In the genomic region with DNA sequence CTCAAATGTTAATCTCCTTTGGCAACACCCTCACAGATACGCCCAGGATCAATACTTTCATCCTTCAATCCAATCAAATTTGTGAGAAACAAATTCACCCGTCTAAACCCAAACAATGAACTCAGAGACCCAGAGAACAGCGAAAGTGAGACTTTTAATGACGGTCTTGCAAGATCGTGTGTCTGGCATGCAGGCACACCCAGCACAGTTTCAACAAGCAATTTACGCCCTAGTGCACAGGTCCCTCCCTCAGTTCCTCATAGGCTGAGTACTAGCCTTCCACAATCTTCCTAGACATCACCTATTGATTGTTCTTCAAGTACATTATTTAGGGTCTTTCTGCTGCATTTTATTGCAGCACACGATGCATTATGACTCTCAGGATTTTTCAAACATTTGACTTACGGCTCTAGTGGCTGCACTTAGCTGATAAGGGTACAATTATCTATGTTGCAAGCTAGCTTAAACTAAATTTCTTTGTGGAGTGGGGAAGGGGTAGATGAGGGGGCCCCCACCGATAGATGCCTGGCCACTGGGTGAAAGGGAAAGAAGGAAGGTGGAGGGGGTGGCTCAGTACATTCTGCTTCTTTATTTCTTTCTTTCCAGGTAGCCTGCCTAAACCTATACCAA, we compare ENCODE assay signal across 20 cellular contexts. TPM values are rescaled to one million over a fixed set of nuclear protein-coding genes. Genes with fewer than 3 reads are reported as not detected.
A peak's percentile ranks its signal among the peaks of the same experiment; 100 is the strongest.
DNase-seq lines count a peak whose midpoint lies in the region; ATAC-seq, FAIRE-seq and TF ChIP-seq lines count a peak whose summit lies in the region.
"Not testable (repeated sequence)": the region's sequence is repeated elsewhere in the genome, so short reads cannot be mapped to it uniquely, and the experiment has no call there.
"Had no signal": no experiment of that assay in that cellular context is flagged by ENCODE, and none has a peak within 500 bp of the region (broad histone marks: within the 10 kb centered on the region; RNA-seq: fewer than 3 reads in every experiment).

No MANE protein-coding gene starts in this region.

- not testable (repeated sequence) for H3K9me3 Mint-ChIP-seq in CD8-positive, alpha-beta T cell; activated T-helper 2 cell treated with anti-CD3 and anti-CD28 coated beads, Interferon-gamma antibody, Interleukin-2, Interleukin-4, amounts not matched to agents 10 μg/mL and 5 μg/mL and 100 μg/mL, durations not matched to agents 14 hours and 24 hours and 36 hours; activated naive CD8-positive, alpha-beta T cell treated with anti-CD3 and anti-CD28 coated beads, Interleukin-2, amount 50 U/mL, for 24 hours; natural killer cell treated with Interleukin-12 subunit alpha and Interleukin-12 subunit beta and Interleukin-15 and Interleukin-18, amount 100 ng/mL, for 72 hours; stimulated activated memory B cell treated with anti-CD40 and anti-IgM and Interleukin-4, amounts not matched to agents 10 μg/mL and 1 μg/mL and 100 μg/mL, for 72 hours

- peak overlapping the region; percentile 27 for H3K4me2 ChIP-seq in keratinocyte (ENCODE audit: control insufficient read depth, extremely low read depth, insufficient read depth, low read depth, low read length)

- not testable (repeated sequence) for H3K36me3 ChIP-seq in CD8-positive, alpha-beta T cell (ENCODE audit: insufficient read depth, low read length); Peyer's patch; keratinocyte (ENCODE audit: control insufficient read depth in 2 of 2, extremely low read depth in 1 of 2, insufficient read depth in 2 of 2, low read length in 2 of 2)

- DNase-seq in CD8-positive, alpha-beta T cell: peak in 2 of 7 experiments; percentile 19 to 45
- peak in 2 of 3 donors; percentile 33 to 69 for DNase-seq in Peyer's patch
- peak; percentile 20 for DNase-seq in activated CD4-positive, alpha-beta T cell treated with anti-CD3 and anti-CD28 coated beads, Interleukin-2, amount 50 U/mL, for 1 hour
- DNase-seq in activated T-helper 2 cell treated with anti-CD3 and anti-CD28 coated beads, Interferon-gamma antibody, Interleukin-2, Interleukin-4, amounts not matched to agents 10 μg/mL and 5 μg/mL and 100 μg/mL, durations not matched to agents 14 hours and 24 hours and 36 hours (ENCODE audit: low spot score); activated naive CD8-positive, alpha-beta T cell treated with anti-CD3 and anti-CD28 coated beads, Interleukin-2, amount 50 U/mL, for 24 hours; keratinocyte (ENCODE audit: low read depth, low spot score); natural killer cell treated with Interleukin-12 subunit alpha and Interleukin-12 subunit beta and Interleukin-15 and Interleukin-18, amount 100 ng/mL, for 72 hours (ENCODE audit: low spot score): not testable (repeated sequence)

- H3K9me1 ChIP-seq in keratinocyte (ENCODE audit: control insufficient read depth, extremely low read depth, insufficient read depth, low read length): not testable (repeated sequence)

- H2AFZ ChIP-seq in keratinocyte (ENCODE audit: control insufficient read depth, low read length): not testable (repeated sequence)

- FAIRE-seq in keratinocyte (lab: Jason Lieb, UNC): not testable (repeated sequence)

- not testable (repeated sequence) for H3K79me2 ChIP-seq in keratinocyte (ENCODE audit: control insufficient read depth, insufficient read depth, low read length)

- H3K4me1 Mint-ChIP-seq in CD8-positive, alpha-beta T cell (ENCODE audit: low read depth): peaks cover 34% of the 10 kb centered on the region
- peaks cover 15% of the 10 kb centered on the region for H3K4me1 Mint-ChIP-seq in activated T-helper 2 cell treated with anti-CD3 and anti-CD28 coated beads, Interferon-gamma antibody, Interleukin-2, Interleukin-4, amounts not matched to agents 10 μg/mL and 5 μg/mL and 100 μg/mL, durations not matched to agents 14 hours and 24 hours and 36 hours (ENCODE audit: low read depth)
- H3K4me1 Mint-ChIP-seq in activated naive CD8-positive, alpha-beta T cell treated with anti-CD3 and anti-CD28 coated beads, Interleukin-2, amount 50 U/mL, for 24 hours: peaks cover 29% of the 10 kb centered on the region
- peaks cover 17 to 32% of the 10 kb centered on the region in 2 donors for H3K4me1 Mint-ChIP-seq in natural killer cell treated with Interleukin-12 subunit alpha and Interleukin-12 subunit beta and Interleukin-15 and Interleukin-18, amount 100 ng/mL, for 72 hours (ENCODE audit: low read depth in 2 of 2)
- peaks cover 22% of the 10 kb centered on the region for H3K4me1 Mint-ChIP-seq in stimulated activated memory B cell treated with anti-CD40 and anti-IgM and Interleukin-4, amounts not matched to agents 10 μg/mL and 1 μg/mL and 100 μg/mL, for 72 hours

- POLR2A ChIA-PET in CD8-positive, alpha-beta T cell (lab: Charles Lee): not testable (repeated sequence)

- intact Hi-C loops in CD8-positive, alpha-beta T cell (cut with DNase I, micrococcal nuclease); activated T-helper 2 cell treated with anti-CD3 and anti-CD28 coated beads, Interferon-gamma antibody, Interleukin-2, Interleukin-4, amounts not matched to agents 10 μg/mL and 5 μg/mL and 100 μg/mL, durations not matched to agents 14 hours and 24 hours and 36 hours (cut with micrococcal nuclease): not testable (repeated sequence)

- H3K27ac ChIP-seq in CD8-positive, alpha-beta T cell (ENCODE audit: low read depth, low read length); keratinocyte (ENCODE audit: control insufficient read depth, insufficient read depth, low read length): not testable (repeated sequence)
- H3K27ac ChIP-seq in Peyer's patch: peak overlapping the region; percentile 1 to 69 (median 40)

- dilution Hi-C loops in keratinocyte (cut with MboI; ENCODE audit: extremely low pct_ligation_motif_present, low sequenced_read_pairs): not testable (repeated sequence)

- not testable (repeated sequence) for TF ChIP-seq CTCF in CD8-positive, alpha-beta T cell (IDR thresholded peaks at IDR 0.05); Peyer's patch (IDR thresholded peaks at IDR 0.05); keratinocyte (optimal IDR thresholded peaks at IDR 0.05 in 1 of 3, IDR thresholded peaks at IDR 0.05 in 1 of 3, conservative IDR thresholded peaks at IDR 0.05 in 1 of 3; ENCODE audit: extremely low read depth in 1 of 3, insufficient read depth in 2 of 3, low read length in 3 of 3)

- peak overlapping the region; percentile 59 for H3K4me3 Mint-ChIP-seq in CD8-positive, alpha-beta T cell
- peak overlapping the region; percentile 60 for H3K4me3 Mint-ChIP-seq in activated T-helper 2 cell treated with anti-CD3 and anti-CD28 coated beads, Interferon-gamma antibody, Interleukin-2, Interleukin-4, amounts not matched to agents 10 μg/mL and 5 μg/mL and 100 μg/mL, durations not matched to agents 14 hours and 24 hours and 36 hours (ENCODE audit: low read depth)
- peak overlapping the region; percentile 62 for H3K4me3 Mint-ChIP-seq in activated naive CD8-positive, alpha-beta T cell treated with anti-CD3 and anti-CD28 coated beads, Interleukin-2, amount 50 U/mL, for 24 hours
- H3K4me3 Mint-ChIP-seq in natural killer cell treated with Interleukin-12 subunit alpha and Interleukin-12 subunit beta and Interleukin-15 and Interleukin-18, amount 100 ng/mL, for 72 hours: peak overlapping the region; percentile 61
- H3K4me3 Mint-ChIP-seq in stimulated activated memory B cell treated with anti-CD40 and anti-IgM and Interleukin-4, amounts not matched to agents 10 μg/mL and 1 μg/mL and 100 μg/mL, for 72 hours: not testable (repeated sequence)

- H3K4me1 ChIP-seq in CD8-positive, alpha-beta T cell (ENCODE audit: insufficient read depth, low read length); Peyer's patch; keratinocyte (ENCODE audit: control insufficient read depth, extremely low read depth, insufficient read depth, low read length): not testable (repeated sequence)

- not testable (repeated sequence) for H3K4me3 ChIP-seq in CD8-positive, alpha-beta T cell (ENCODE audit: low read depth, low read length); Peyer's patch; keratinocyte (ENCODE audit: control insufficient read depth in 2 of 3, extremely low read depth in 1 of 3, insufficient read depth in 2 of 3, low read depth in 1 of 3, low read length in 3 of 3)

- H3K36me3 Mint-ChIP-seq in CD8-positive, alpha-beta T cell; activated T-helper 2 cell treated with anti-CD3 and anti-CD28 coated beads, Interferon-gamma antibody, Interleukin-2, Interleukin-4, amounts not matched to agents 10 μg/mL and 5 μg/mL and 100 μg/mL, durations not matched to agents 14 hours and 24 hours and 36 hours (ENCODE audit: low read depth); activated naive CD8-positive, alpha-beta T cell treated with anti-CD3 and anti-CD28 coated beads, Interleukin-2, amount 50 U/mL, for 24 hours (ENCODE audit: low read depth); natural killer cell treated with Interleukin-12 subunit alpha and Interleukin-12 subunit beta and Interleukin-15 and Interleukin-18, amount 100 ng/mL, for 72 hours; stimulated activated memory B cell treated with anti-CD40 and anti-IgM and Interleukin-4, amounts not matched to agents 10 μg/mL and 1 μg/mL and 100 μg/mL, for 72 hours: not testable (repeated sequence)

- not testable (repeated sequence) for H3K27me3 ChIP-seq in CD8-positive, alpha-beta T cell (ENCODE audit: insufficient read depth, low read length); Peyer's patch; keratinocyte (ENCODE audit: control insufficient read depth, extremely low read depth, insufficient read depth, low read length)

- not testable (repeated sequence) for H3K27me3 Mint-ChIP-seq in CD8-positive, alpha-beta T cell (ENCODE audit: low read depth); activated T-helper 2 cell treated with anti-CD3 and anti-CD28 coated beads, Interferon-gamma antibody, Interleukin-2, Interleukin-4, amounts not matched to agents 10 μg/mL and 5 μg/mL and 100 μg/mL, durations not matched to agents 14 hours and 24 hours and 36 hours (ENCODE audit: low read depth); activated naive CD8-positive, alpha-beta T cell treated with anti-CD3 and anti-CD28 coated beads, Interleukin-2, amount 50 U/mL, for 24 hours; natural killer cell treated with Interleukin-12 subunit alpha and Interleukin-12 subunit beta and Interleukin-15 and Interleukin-18, amount 100 ng/mL, for 72 hours; stimulated activated memory B cell treated with anti-CD40 and anti-IgM and Interleukin-4, amounts not matched to agents 10 μg/mL and 1 μg/mL and 100 μg/mL, for 72 hours

- peak; percentile 3 for ATAC-seq in CD8-positive, alpha-beta T cell
- not testable (repeated sequence) for ATAC-seq in activated naive CD8-positive, alpha-beta T cell treated with anti-CD3 and anti-CD28 coated beads, Interleukin-2, amount 50 U/mL, for 24 hours; natural killer cell treated with Interleukin-12 subunit alpha and Interleukin-12 subunit beta and Interleukin-15 and Interleukin-18, amount 100 ng/mL, for 72 hours; stimulated activated memory B cell treated with anti-CD40 and anti-IgM and Interleukin-4, amounts not matched to agents 10 μg/mL and 1 μg/mL and 100 μg/mL, for 72 hours

- TF ChIP-seq POLR2A in Peyer's patch (IDR thresholded peaks at IDR 0.05): not testable (repeated sequence)

- H3K27ac Mint-ChIP-seq in CD8-positive, alpha-beta T cell: peak overlapping the region; percentile 95
- H3K27ac Mint-ChIP-seq in activated T-helper 2 cell treated with anti-CD3 and anti-CD28 coated beads, Interferon-gamma antibody, Interleukin-2, Interleukin-4, amounts not matched to agents 10 μg/mL and 5 μg/mL and 100 μg/mL, durations not matched to agents 14 hours and 24 hours and 36 hours: peak overlapping the region; percentile 53
- peak overlapping the region; percentile 41 for H3K27ac Mint-ChIP-seq in activated naive CD8-positive, alpha-beta T cell treated with anti-CD3 and anti-CD28 coated beads, Interleukin-2, amount 50 U/mL, for 24 hours
- H3K27ac Mint-ChIP-seq in natural killer cell treated with Interleukin-12 subunit alpha and Interleukin-12 subunit beta and Interleukin-15 and Interleukin-18, amount 100 ng/mL, for 72 hours: peak overlapping the region; percentile 60 to 81
- H3K27ac Mint-ChIP-seq in stimulated activated memory B cell treated with anti-CD40 and anti-IgM and Interleukin-4, amounts not matched to agents 10 μg/mL and 1 μg/mL and 100 μg/mL, for 72 hours: peak overlapping the region; percentile 74

- not testable (repeated sequence) for H3K9me3 ChIP-seq in CD8-positive, alpha-beta T cell (ENCODE audit: low read length); Peyer's patch; keratinocyte (ENCODE audit: control insufficient read depth, low read depth, low read length)

- not testable (repeated sequence) for H3K9ac ChIP-seq in keratinocyte (ENCODE audit: control insufficient read depth, extremely low read depth, insufficient read depth, low read length)

- CTCF ChIA-PET in CD8-positive, alpha-beta T cell (lab: Charles Lee): not testable (repeated sequence)

- H4K20me1 ChIP-seq in keratinocyte (ENCODE audit: control insufficient read depth, extremely low read depth, insufficient read depth, low read length): not testable (repeated sequence)

RNA-seq across cellular contexts. Expression of a gene that starts 50.1 kb away (rescaled TPM):
- not detected for total RNA-seq in CD8-positive, alpha-beta T cell
- total RNA-seq in Peyer's patch: not detected
- total RNA-seq in activated T-helper 2 cell treated with anti-CD3 and anti-CD28 coated beads, Interferon-gamma antibody, Interleukin-2, Interleukin-4, amounts not matched to agents 10 μg/mL and 5 μg/mL and 100 μg/mL, durations not matched to agents 14 hours and 24 hours and 36 hours: not detected in 2 replicates
- not detected in 3 replicates for polyA plus RNA-seq in keratinocyte
- not detected for polyA plus RNA-seq in keratinocyte (2011; ENCODE audit: low read depth)
- 0.27 TPM in 1 of 2 replicates, not detected in the other for polyA plus RNA-seq in keratinocyte (2011; cell fraction: cytosol; rRNA removed)
- not detected in 2 replicates for polyA plus RNA-seq in keratinocyte (2011; cell fraction: nucleus; rRNA removed)
- not detected in 2 replicates for polyA plus RNA-seq in keratinocyte (2012; ENCODE audit: low replicate concordance)
- not detected in 3 replicates for polyA minus RNA-seq in keratinocyte
- polyA minus RNA-seq in keratinocyte (2011; cell fraction: cytosol; rRNA and poly(A)+ RNA removed): not detected
- not detected in 2 replicates for polyA minus RNA-seq in keratinocyte (2011; cell fraction: nucleus; rRNA and poly(A)+ RNA removed)
- 1 to 10 TPM in 1 of 2 donors, not detected in 1; 1.7 TPM for total RNA-seq in natural killer cell treated with Interleukin-12 subunit alpha and Interleukin-12 subunit beta and Interleukin-15 and Interleukin-18, amount 100 ng/mL, for 72 hours
- total RNA-seq: esophagus squamous epithelium; foreskin keratinocyte; GM23338; liver; renal cortical epithelial cell; skeletal muscle tissue; stomach; T-helper 1 cell treated with Interleukin-12 subunit alpha and Interleukin-12 subunit beta and Interleukin-4 antibody, amounts not matched to agents 30 ng/mL and 1 ng/mL, for 36 hours had no signal
- polyA plus RNA-seq: A549, adipose tissue, foreskin keratinocyte, GM23338, liver, neural cell, ovary had no signal

Comparison
In these comparisons a context has a peak if more than half of its experiments do, and no peak if none do; other contexts are left out.
1. H3K27ac Mint-ChIP-seq: peak in every context shown above with its lines; median percentile 95 in CD8-positive, alpha-beta T cell; 74 in stimulated activated memory B cell treated with anti-CD40 and anti-IgM and Interleukin-4, amounts not matched to agents 10 μg/mL and 1 μg/mL and 100 μg/mL, for 72 hours; 70 in natural killer cell treated with Interleukin-12 subunit alpha and Interleukin-12 subunit beta and Interleukin-15 and Interleukin-18, amount 100 ng/mL, for 72 hours; 53 in activated T-helper 2 cell treated with anti-CD3 and anti-CD28 coated beads, Interferon-gamma antibody, Interleukin-2, Interleukin-4, amounts not matched to agents 10 μg/mL and 5 μg/mL and 100 μg/mL, durations not matched to agents 14 hours and 24 hours and 36 hours; 41 in activated naive CD8-positive, alpha-beta T cell treated with anti-CD3 and anti-CD28 coated beads, Interleukin-2, amount 50 U/mL, for 24 hours.